9 cellular contexts compared by ENCODE assay signal in genomic region chr4:26058537-26058936, GRCh38.
DNase-seq lines count a peak whose midpoint lies in the region; ATAC-seq and TF ChIP-seq lines count a peak whose summit lies in the region.
"Had no signal": no experiment of that assay in that cellular context is flagged by ENCODE, and none has a peak within 500 bp of the region (broad histone marks: within the 10 kb centered on the region; RNA-seq: fewer than 3 reads in every experiment).

No MANE protein-coding gene starts in this region.

- in situ Hi-C loops in G401 (cut with HindIII; ENCODE audit: low sequenced_read_pairs) = no loop called here
- in situ Hi-C loops in ACHN (cut with HindIII; ENCODE audit: low pct_ligation_motif_present, low pct_unique_long_range_greater_than_20kb, low sequenced_read_pairs) = no loop called here

- no peak overlapping the region for H3K27ac Mint-ChIP-seq in HFFc6

- H3K4me1 ChIP-seq in mucosa of descending colon (ENCODE audit: low read depth) = no peaks in the 10 kb centered on the region
- H3K4me1 ChIP-seq: parathyroid adenoma had no signal

- peaks cover 35% of the 10 kb centered on the region for H3K4me1 Mint-ChIP-seq in HFFc6 (ENCODE audit: low read depth)

- DNase-seq in G401 (ENCODE audit: low spot score) (peak; percentile 23), NCI-H1092 treated with DMSO at 0.1 percent for 48 hours (lab: John Stamatoyannopoulos, UW) (peak; percentile 64), HFFc6 (no peak), mucosa of descending colon (no peak), ACHN (no peak), D341Med (ENCODE audit: low spot score) (no peak)

- intact Hi-C loops in mucosa of descending colon (cut with DNase I, micrococcal nuclease) = no loop called here

- no peak for TF ChIP-seq CTCF in HFFc6 (IDR thresholded peaks at IDR 0.05)
- TF ChIP-seq CTCF in mucosa of descending colon (IDR thresholded peaks at IDR 0.05) = no peak

- H3K36me3 Mint-ChIP-seq in HFFc6 (ENCODE audit: low read depth) = no peaks in the 10 kb centered on the region

- no peak overlapping the region for H3K4me3 ChIP-seq in mucosa of descending colon

- H3K4me3 Mint-ChIP-seq in HFFc6 = no peak overlapping the region

- ATAC-seq in GM21367 (IDR thresholded peaks at IDR 0.05; ENCODE audit: unreplicated experiment) (peak; percentile 78), esophagus mucosa (peak; percentile 81), mucosa of descending colon (no peak)

- H3K9me3 Mint-ChIP-seq in HFFc6 = 0 out of 2 replicates have a peak, but pooled peaks cover 4% of the 10 kb centered on the region

- no peaks in the 10 kb centered on the region for H3K9me3 ChIP-seq in mucosa of descending colon

- H3K27me3 Mint-ChIP-seq in HFFc6 (ENCODE audit: insufficient read depth) = peaks cover 5% of the 10 kb centered on the region

- no peaks in the 10 kb centered on the region for H3K36me3 ChIP-seq in mucosa of descending colon (ENCODE audit: low read depth)

Comparison
In these comparisons a context has a peak if more than half of its experiments do, and no peak if none do; other contexts are left out.
1. DNase-seq: peak in G401 (single experiment) and NCI-H1092 treated with DMSO at 0.1 percent for 48 hours (single experiment); none in HFFc6 (single experiment), mucosa of descending colon (0 of 3), ACHN (single experiment) and D341Med (single experiment).